In the genomic region with DNA sequence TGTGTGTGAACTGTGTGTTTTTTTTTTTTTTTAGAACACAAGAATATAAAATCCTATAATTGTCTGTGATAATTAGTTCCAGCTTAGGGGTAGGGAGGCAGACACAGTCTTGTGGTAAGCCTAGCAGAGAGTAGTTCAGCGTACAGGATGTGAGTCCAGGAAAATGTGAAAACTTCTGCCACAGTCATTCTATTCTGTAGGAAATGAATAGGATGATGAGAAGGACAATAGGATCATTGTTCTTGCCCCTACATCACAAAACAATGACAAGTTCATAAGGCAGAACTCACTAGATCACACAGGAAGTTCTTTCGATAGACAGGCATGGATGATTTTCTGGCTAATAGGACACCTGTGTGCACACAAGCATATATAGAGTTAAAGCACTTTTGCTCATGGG, we compare ENCODE assay signal across 15 cellular contexts.
"Had no signal": no experiment of that assay in that cellular context is flagged by ENCODE, and none has a peak within 500 bp of the region (broad histone marks: within the 10 kb centered on the region; RNA-seq: fewer than 3 reads in every experiment).

No MANE protein-coding gene starts in this region.

- ATAC-seq: gastrocnemius medialis; natural killer cell treated with Interleukin-12 subunit alpha and Interleukin-12 subunit beta and Interleukin-15 and Interleukin-18, amount 100 ng/mL, for 72 hours; psoas muscle; stimulated activated naive CD8-positive, alpha-beta T cell treated with anti-CD3 and anti-CD28 coated beads, Interleukin-15, Interleukin-2, amounts not matched to agents 100 U/mL and 50 U/mL, for 24 hours had no signal

- H3K4me1 Mint-ChIP-seq: activated naive CD8-positive, alpha-beta T cell treated with anti-CD3 and anti-CD28 coated beads for 36 hours had no signal

- H3K4me3 Mint-ChIP-seq: activated CD4-positive, alpha-beta memory T cell treated with anti-CD3 and anti-CD28 coated beads for 36 hours; activated naive CD8-positive, alpha-beta T cell treated with anti-CD3 and anti-CD28 coated beads for 36 hours; natural killer cell treated with Interleukin-12 subunit alpha and Interleukin-12 subunit beta and Interleukin-15 and Interleukin-18, amount 100 ng/mL, for 72 hours had no signal

- H3K9me3 Mint-ChIP-seq: activated CD4-positive, alpha-beta memory T cell treated with anti-CD3 and anti-CD28 coated beads for 36 hours; activated naive CD8-positive, alpha-beta T cell treated with anti-CD3 and anti-CD28 coated beads for 36 hours; natural killer cell treated with Interleukin-12 subunit alpha and Interleukin-12 subunit beta and Interleukin-15 and Interleukin-18, amount 100 ng/mL, for 72 hours had no signal

- H3K27me3 Mint-ChIP-seq: activated CD4-positive, alpha-beta memory T cell treated with anti-CD3 and anti-CD28 coated beads for 36 hours had no signal

- H3K36me3 Mint-ChIP-seq: activated CD4-positive, alpha-beta memory T cell treated with anti-CD3 and anti-CD28 coated beads for 36 hours; activated naive CD8-positive, alpha-beta T cell treated with anti-CD3 and anti-CD28 coated beads for 36 hours; natural killer cell treated with Interleukin-12 subunit alpha and Interleukin-12 subunit beta and Interleukin-15 and Interleukin-18, amount 100 ng/mL, for 72 hours had no signal

- DNase-seq: activated CD4-positive, alpha-beta memory T cell treated with anti-CD3 and anti-CD28 coated beads for 36 hours; activated gamma-delta T cell treated with Interleukin-2 at 50 U/mL for 16 hours; activated naive CD8-positive, alpha-beta T cell treated with anti-CD3 and anti-CD28 coated beads for 36 hours; activated T-cell treated with anti-CD3 and anti-CD28 coated beads, Interleukin-2, amount 50 U/mL, for 48 hours; brain microvascular endothelial cell; gastrocnemius medialis; kidney; occipital lobe; psoas muscle; sigmoid colon; stimulated activated CD8-positive, alpha-beta memory T cell treated with anti-CD3 and anti-CD28 coated beads, Interleukin-4, amount 100 ng/mL, for 48 hours; stimulated activated naive CD8-positive, alpha-beta T cell treated with anti-CD3 and anti-CD28 coated beads, Interleukin-15, Interleukin-2, amounts not matched to agents 100 U/mL and 50 U/mL, for 24 hours; T1000 had no signal

- H3K27ac ChIP-seq: brain microvascular endothelial cell, gastrocnemius medialis, psoas muscle, sigmoid colon, thoracic aorta had no signal

- H3K27ac Mint-ChIP-seq: activated CD4-positive, alpha-beta memory T cell treated with anti-CD3 and anti-CD28 coated beads for 36 hours; activated naive CD8-positive, alpha-beta T cell treated with anti-CD3 and anti-CD28 coated beads for 36 hours; natural killer cell treated with Interleukin-12 subunit alpha and Interleukin-12 subunit beta and Interleukin-15 and Interleukin-18, amount 100 ng/mL, for 72 hours had no signal
